23 cellular contexts compared by ENCODE assay signal in genomic region chr1:223617671-223618070, GRCh38. TPM values are rescaled to one million over a fixed set of nuclear protein-coding genes. Genes with fewer than 3 reads are reported as not detected.
DNase-seq lines count a peak whose midpoint lies in the region; ATAC-seq and TF ChIP-seq lines count a peak whose summit lies in the region.
"Had no signal": no experiment of that assay in that cellular context is flagged by ENCODE, and none has a peak within 500 bp of the region (broad histone marks: within the 10 kb centered on the region; RNA-seq: fewer than 3 reads in every experiment).

No MANE protein-coding gene starts in this region.

- no peak overlapping the region for H3K4me3 Mint-ChIP-seq in Caco-2 (ENCODE audit: unreplicated experiment)
- H3K4me3 Mint-ChIP-seq: CD4-positive, CD25-positive, alpha-beta regulatory T cell; CD8-positive, alpha-beta T cell; HFFc6 had no signal

- no peak overlapping the region for H3K9ac ChIP-seq in BLaER1

- H3K4me1 Mint-ChIP-seq in Caco-2 (ENCODE audit: low read depth, unreplicated experiment): peaks cover 10% of the 10 kb centered on the region
- H3K4me1 Mint-ChIP-seq: CD4-positive, CD25-positive, alpha-beta regulatory T cell had no signal

- H3K9me3 Mint-ChIP-seq in Caco-2 (ENCODE audit: unreplicated experiment): no peaks in the 10 kb centered on the region
- H3K9me3 Mint-ChIP-seq: CD8-positive, alpha-beta T cell; HFFc6 had no signal

- no peak for TF ChIP-seq CTCF in Caco-2 (IDR thresholded peaks at IDR 0.05; ENCODE audit: insufficient read depth in 1 of 2, low read depth in 1 of 2, low read length in 1 of 2, severe bottlenecking in 1 of 2, unreplicated experiment in 1 of 2)

- CTCF ChIA-PET in Caco-2 (lab: Charles Lee): interaction anchor here (1.1 kb wide), 2 partner anchors 61 to 484 kb away, joined by 3 to 4 read pairs; no protein-coding TSS in a partner anchor

- H3K27me3 Mint-ChIP-seq in Caco-2 (ENCODE audit: insufficient read depth, unreplicated experiment): no peaks in the 10 kb centered on the region

- DNase-seq in UCSD-AML1 (lab: John Stamatoyannopoulos, UW; ENCODE audit: unreplicated experiment) (peak; percentile 42), dermis microvascular lymphatic vessel endothelial cell (ENCODE audit: low read depth in 2 of 2) (peak; percentile 36 to 59), lung microvascular endothelial cell (ENCODE audit: low read depth in 2 of 2) (peak; percentile 36 to 55), NCI-H1105 (lab: John Stamatoyannopoulos, UW) (no peak), Caco-2 (no peak)
- DNase-seq: 8988T; ACHN; AML-193; BE2C; CD4-positive, CD25-positive, alpha-beta regulatory T cell; CD8-positive, alpha-beta T cell; DMS 273 treated with DMSO at 0.1 percent for 48 hours; DMS79; EL; GDM1; GOT3; HFFc6 had no signal

- H3K4me3 ChIP-seq in BLaER1 (no peak overlapping the region), Caco-2 (ENCODE audit: low read depth, low read length) (no peak overlapping the region)
- H3K4me3 ChIP-seq: A549, GM12878, HAP-1 had no signal

- H4K20me1 ChIP-seq in BLaER1: no peaks in the 10 kb centered on the region

- H3K27ac Mint-ChIP-seq in Caco-2 (ENCODE audit: unreplicated experiment): no peak overlapping the region
- H3K27ac Mint-ChIP-seq: CD8-positive, alpha-beta T cell; HFFc6 had no signal

- ATAC-seq in GM19023 (IDR thresholded peaks at IDR 0.05; ENCODE audit: unreplicated experiment): no peak
- ATAC-seq: CD8-positive, alpha-beta T cell; GM12878 had no signal

- peak overlapping the region; percentile 76 for H3K27ac ChIP-seq in BLaER1
- H3K27ac ChIP-seq: A549, C4-2B had no signal

- H3K9me3 ChIP-seq in BLaER1 (no peaks in the 10 kb centered on the region), Caco-2 (no peaks in the 10 kb centered on the region)
- H3K9me3 ChIP-seq: A549, BE2C, HAP-1 had no signal

- peak overlapping the region; percentile 69 for H3K4me2 ChIP-seq in BLaER1
- H3K4me2 ChIP-seq: A549 had no signal

- H3K36me3 Mint-ChIP-seq in Caco-2 (ENCODE audit: insufficient read depth, unreplicated experiment): no peaks in the 10 kb centered on the region
- H3K36me3 Mint-ChIP-seq: CD4-positive, CD25-positive, alpha-beta regulatory T cell; CD8-positive, alpha-beta T cell had no signal

- BruUV-seq in Caco-2 (replicated peaks; lab: Mats Ljungman, UMichigan): no TSS peak

- H3K27me3 ChIP-seq in BLaER1 (no peaks in the 10 kb centered on the region), Caco-2 (replicated peaks; ENCODE audit: control insufficient read depth, insufficient read depth, low read length) (no peaks in the 10 kb centered on the region)
- H3K27me3 ChIP-seq: BE2C had no signal

- H3K4me1 ChIP-seq in BLaER1 (peaks cover 57% of the 10 kb centered on the region), Caco-2 (peaks cover 14% of the 10 kb centered on the region)
- H3K4me1 ChIP-seq: A549, HAP-1 had no signal

- POLR2A ChIA-PET in Caco-2 (lab: Charles Lee): no interaction called here

- intact Hi-C loops in Caco-2 (cut with micrococcal nuclease; ENCODE audit: unreplicated experiment): no loop called here

- H3K36me3 ChIP-seq in BLaER1 (no peaks in the 10 kb centered on the region), Caco-2 (ENCODE audit: control insufficient read depth, insufficient read depth, low read length) (no peaks in the 10 kb centered on the region)
- H3K36me3 ChIP-seq: BE2C, HAP-1 had no signal

RNA-seq across cellular contexts. Expression of gene CAPN8, which starts 47.8 kb away (rescaled TPM):
- total RNA-seq in dermis microvascular lymphatic vessel endothelial cell: not detected in 2 replicates
- total RNA-seq in lung microvascular endothelial cell: not detected in 2 replicates
- 4.1 and 6.7 TPM in 2 replicates for total RNA-seq in Caco-2 (2022)
- total RNA-seq: HFFc6 had no signal

Comparison
In these comparisons a context has a peak if more than half of its experiments do, and no peak if none do; other contexts are left out.
1. DNase-seq: peak in UCSD-AML1 (single experiment), dermis microvascular lymphatic vessel endothelial cell (2 of 2) and lung microvascular endothelial cell (2 of 2); none in NCI-H1105 (single experiment) and Caco-2 (0 of 2).